14 cellular contexts compared by ENCODE assay signal in genomic region chr3:133489466-133490085, GRCh38.
DNase-seq lines count a peak whose midpoint lies in the region; ATAC-seq and TF ChIP-seq lines count a peak whose summit lies in the region.
"Had no signal": no experiment of that assay in that cellular context is flagged by ENCODE, and none has a peak within 500 bp of the region (broad histone marks: within the 10 kb centered on the region; RNA-seq: fewer than 3 reads in every experiment).

No MANE protein-coding gene starts in this region.

- H2AFZ ChIP-seq in GM23248, result no peak overlapping the region; the same call in 1 of the 2 replicates

- POLR2A ChIA-PET in CD4-positive, alpha-beta T cell (lab: Charles Lee), result interaction anchor here (0.6 to 6.4 kb wide), 5 partner anchors 10 to 242 kb away, joined by 3 to 104 read pairs (median 11); partner anchors contain the start of gene CDV3

- H3K4me1 Mint-ChIP-seq in CD4-positive, alpha-beta T cell (ENCODE audit: low read depth), result peaks cover 64% of the 10 kb centered on the region

- CTCF ChIA-PET in CD4-positive, alpha-beta T cell (lab: Charles Lee), result no interaction called here

- H3K36me3 Mint-ChIP-seq in CD4-positive, alpha-beta T cell (ENCODE audit: low read depth), result no peaks in the 10 kb centered on the region

- in situ Hi-C loops in GM23248 (cut with MboI), result no loop called here

- no peaks in the 10 kb centered on the region for H3K9me3 ChIP-seq in CD4-positive, alpha-beta T cell (ENCODE audit: control insufficient read depth, low read length)
- no peaks in the 10 kb centered on the region for H3K9me3 ChIP-seq in GM23248 (ENCODE audit: low read depth)
- no peaks in the 10 kb centered on the region for H3K9me3 ChIP-seq in RWPE2 (ENCODE audit: severe bottlenecking)
- no peaks in the 10 kb centered on the region for H3K9me3 ChIP-seq in aorta (ENCODE audit: control insufficient read depth, low read length)

- peak overlapping the region; percentile 98 for H3K27ac Mint-ChIP-seq in CD4-positive, alpha-beta T cell

- intact Hi-C loops in CD4-positive, alpha-beta T cell (cut with DNase I, micrococcal nuclease), result loop anchor here (2.0 to 10.0 kb wide), 7 partner anchors 17 to 767 kb away; partner anchors contain the start of genes NPHP3 (in 1 of the 2), SRPRB (in 1 of the 2) and TOPBP1 (in 1 of the 2)
- intact Hi-C loops in aorta (cut with DNase I), result loop anchor here in 1 of 2 donors (5.0 kb wide), 1 partner anchor 88 kb away; no protein-coding TSS in a partner anchor

- H3K36me3 ChIP-seq in GM23248 (ENCODE audit: low read depth), result no peaks in the 10 kb centered on the region
- H3K36me3 ChIP-seq in RWPE2 (ENCODE audit: low read depth), result no peaks in the 10 kb centered on the region
- H3K36me3 ChIP-seq in aorta (ENCODE audit: control insufficient read depth in 1 of 2, insufficient read depth in 2 of 2, low read length in 1 of 2), result no peaks in the 10 kb centered on the region

- peak overlapping the region; percentile 64 for H3K27ac ChIP-seq in CD4-positive, alpha-beta T cell (ENCODE audit: low read depth, low read length)
- H3K27ac ChIP-seq in GM23248 (no peak overlapping the region), RWPE2 (ENCODE audit: poor library complexity, severe bottlenecking) (no peak overlapping the region), aorta (ENCODE audit: low read depth in 1 of 2, low read length in 2 of 2) (no peak overlapping the region)

- H3K4me2 ChIP-seq in GM23248 (ENCODE audit: unreplicated experiment), result peak overlapping the region; percentile 35

- H3K9me2 ChIP-seq in GM23248 (ENCODE audit: insufficient read depth), result no peaks in the 10 kb centered on the region

- no peaks in the 10 kb centered on the region for H3K27me3 Mint-ChIP-seq in CD4-positive, alpha-beta T cell
- H3K27me3 Mint-ChIP-seq: activated naive CD4-positive, alpha-beta T cell treated with anti-CD3 and anti-CD28 coated beads, Interleukin-2, amount 10 ng/mL, durations not matched to agents 7 days and 5 days; B cell had no signal

- no peaks in the 10 kb centered on the region for H3K79me2 ChIP-seq in GM23248 (ENCODE audit: insufficient read depth)

- H3K9me3 Mint-ChIP-seq in CD4-positive, alpha-beta T cell, result no peaks in the 10 kb centered on the region

- no peak overlapping the region for H3K4me3 ChIP-seq in GM23248
- no peak overlapping the region for H3K4me3 ChIP-seq in RWPE2 (ENCODE audit: severe bottlenecking)
- no peak overlapping the region for H3K4me3 ChIP-seq in aorta (ENCODE audit: low read length in 2 of 2)

- no peaks in the 10 kb centered on the region for H4K20me1 ChIP-seq in GM23248 (ENCODE audit: insufficient read depth)

- no peak for ATAC-seq in CD4-positive, alpha-beta T cell (ENCODE audit: poor library complexity)
- ATAC-seq in RWPE2 (ENCODE audit: low read depth) (0 out of 3 replicates have a peak, but pooled peaks have one; percentile 19), aorta (ENCODE audit: low FRiP score) (no peak)

- H3K4me1 ChIP-seq in GM23248 (ENCODE audit: insufficient read depth) (peaks cover 15% of the 10 kb centered on the region), RWPE2 (ENCODE audit: insufficient read depth, poor library complexity, severe bottlenecking) (no peaks in the 10 kb centered on the region), aorta (ENCODE audit: control insufficient read depth in 1 of 2, insufficient read depth in 2 of 2, low read length in 2 of 2) (no peaks in the 10 kb centered on the region)

- peaks cover 15% of the 10 kb centered on the region for H3F3A ChIP-seq in GM23248 (ENCODE audit: insufficient read depth)

- TF ChIP-seq CTCF in CD4-positive, alpha-beta T cell (IDR thresholded peaks at IDR 0.05), result no peak
- TF ChIP-seq CTCF in RWPE2 (IDR thresholded peaks at IDR 0.05; ENCODE audit: poor library complexity, severe bottlenecking), result no peak

- 59 to 63% methylated on average over 5 of the region's 5 CpGs for WGBS in GM23248 (ENCODE audit: low coverage in 1 of 2, low lambda C conversion rate in 2 of 2, missing lambda C conversion rate in 2 of 2), 2 experiments
- 83 to 87% methylated on average over 5 of the region's 5 CpGs for whole genome bisulfite sequencing in aorta, 2 donors

- DNase-seq in CD4-positive, alpha-beta T cell, result no peak
- peak; percentile 48 for DNase-seq in GM23248
- DNase-seq in RWPE2 (ENCODE audit: low spot score), result no peak
- peak; percentile 36 for DNase-seq in iPS-NIHi7 (ENCODE audit: extremely low spot score)
- no peak for DNase-seq in aorta
- no peak for DNase-seq in NCI-H82 (lab: John Stamatoyannopoulos, UW)
- no peak for DNase-seq in DMS114 treated with DMSO at 0.1 percent for 48 hours (lab: John Stamatoyannopoulos, UW; ENCODE audit: unreplicated experiment)
- no peak for DNase-seq in NOMO-1 (lab: John Stamatoyannopoulos, UW; ENCODE audit: unreplicated experiment in 2 of 2)
- DNase-seq: activated CD4-positive, alpha-beta T cell treated with anti-CD3 and anti-CD28 coated beads, Interleukin-2, amount 50 U/mL, for 4 hours; activated naive CD4-positive, alpha-beta T cell treated with anti-CD3 and anti-CD28 coated beads, Interleukin-2, amount 10 ng/mL, durations not matched to agents 7 days and 5 days; cortex of kidney; retina; T-helper 1 cell had no signal

- H3K9ac ChIP-seq in GM23248, result no peak overlapping the region

- H3K4me3 Mint-ChIP-seq in CD4-positive, alpha-beta T cell, result peak overlapping the region; percentile 8

- no peaks in the 10 kb centered on the region for H3K27me3 ChIP-seq in CD4-positive, alpha-beta T cell (ENCODE audit: control insufficient read depth, insufficient read depth, low read length)
- H3K27me3 ChIP-seq in GM23248 (replicated peaks; ENCODE audit: insufficient read depth) (no peaks in the 10 kb centered on the region), RWPE2 (ENCODE audit: insufficient read depth, poor library complexity, severe bottlenecking) (no peaks in the 10 kb centered on the region), aorta (ENCODE audit: control insufficient read depth in 1 of 2, insufficient read depth in 2 of 2, low read length in 1 of 2) (no peaks in the 10 kb centered on the region)

Comparison
In these comparisons a context has a peak if more than half of its experiments do, and no peak if none do; other contexts are left out.
1. DNase-seq: peak in GM23248 (single experiment) and iPS-NIHi7 (single experiment); none in CD4-positive, alpha-beta T cell (0 of 10), RWPE2 (single experiment), aorta (0 of 2), NCI-H82 (single experiment), DMS114 treated with DMSO at 0.1 percent for 48 hours (single experiment) and NOMO-1 (0 of 2).